In the genomic region with DNA sequence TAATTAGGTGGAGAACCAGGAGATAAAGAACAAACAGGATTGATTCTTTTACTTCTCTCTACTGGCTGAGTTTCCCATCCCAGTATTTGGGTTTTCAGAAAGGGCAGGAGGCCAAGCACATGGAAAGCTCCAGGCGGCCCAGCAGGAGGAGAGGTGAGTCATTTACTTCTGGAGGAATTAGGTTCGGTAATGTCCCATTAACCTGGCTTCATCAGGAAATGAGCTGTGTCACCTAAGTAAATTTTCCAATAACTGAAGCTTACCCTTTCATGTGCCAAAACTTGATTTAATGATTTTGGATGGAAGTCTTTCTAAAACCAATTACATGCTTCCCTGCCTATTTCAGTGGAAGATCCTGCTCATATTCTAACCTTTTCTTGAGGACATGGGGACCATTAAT, we compare ENCODE assay signal across 17 cellular contexts.
DNase-seq lines count a peak whose midpoint lies in the region; ATAC-seq and TF ChIP-seq lines count a peak whose summit lies in the region.
"Had no signal": no experiment of that assay in that cellular context is flagged by ENCODE, and none has a peak within 500 bp of the region (broad histone marks: within the 10 kb centered on the region; RNA-seq: fewer than 3 reads in every experiment).

No MANE protein-coding gene starts in this region.

- H3K9me3 Mint-ChIP-seq in effector memory CD8-positive, alpha-beta T cell = no peaks in the 10 kb centered on the region

- no peak overlapping the region for H3K9ac ChIP-seq in GM23248

- whole genome bisulfite sequencing in GM23248 (ENCODE audit: low coverage in 1 of 2, low lambda C conversion rate in 2 of 2, missing lambda C conversion rate in 2 of 2), 2 experiments = 0 to 11% methylated on average over 2 of the region's 2 CpGs

- H3K27ac ChIP-seq in GM23248 = no peak overlapping the region
- H3K27ac ChIP-seq: right lobe of liver, transverse colon had no signal

- H3K27ac Mint-ChIP-seq in effector memory CD8-positive, alpha-beta T cell = no peak overlapping the region
- H3K27ac Mint-ChIP-seq: CD4-positive, CD25-positive, alpha-beta regulatory T cell; T-helper 17 cell had no signal

- H3F3A ChIP-seq in GM23248 (ENCODE audit: insufficient read depth) = peaks cover 14% of the 10 kb centered on the region; the same call in 1 of the 2 replicates

- TF ChIP-seq CTCF in epithelial cell of proximal tubule (conservative IDR thresholded peaks at IDR 0.05; ENCODE audit: low read depth, low read length) = peak; percentile 5
- peak; percentile 16 for TF ChIP-seq CTCF in retinal pigment epithelial cell (conservative IDR thresholded peaks at IDR 0.05; ENCODE audit: low read depth, low read length)

- DNase-seq in GM23248 (peak; percentile 60), RPMI7951 (ENCODE audit: low read depth) (peak; percentile 64), epithelial cell of proximal tubule (ENCODE audit: low read depth) (no peak), retinal pigment epithelial cell (ENCODE audit: low read depth) (no peak), OCI-M2 (lab: John Stamatoyannopoulos, UW; ENCODE audit: unreplicated experiment) (no peak)
- no peak for DNase-seq in effector memory CD8-positive, alpha-beta T cell
- DNase-seq: activated CD4-positive, CD25-positive, alpha-beta regulatory T cell treated with anti-CD3 and anti-CD28 coated beads, Interleukin-2, amount 50 U/mL, for 72 hours; activated T-cell treated with anti-CD3 and anti-CD28 coated beads for 4 hours; CD4-positive, CD25-positive, alpha-beta regulatory T cell; GF-D8; NCI-H187 treated with DMSO at 0.1 percent for 48 hours; NCI-H748 treated with DMSO at 0.1 percent for 48 hours; right lobe of liver; stimulated activated CD4-positive, alpha-beta T cell treated with anti-CD3 and anti-CD28 coated beads, Interleukin-4, amount 100 ng/mL, for 24 hours; T-helper 17 cell; transverse colon had no signal

- in situ Hi-C loops in GM23248 (cut with MboI) = no loop called here

- no peak overlapping the region for H2AFZ ChIP-seq in GM23248

- H3K36me3 ChIP-seq in GM23248 (ENCODE audit: low read depth) = no peaks in the 10 kb centered on the region
- H3K36me3 ChIP-seq: right lobe of liver, transverse colon had no signal

- no peak overlapping the region for H3K4me3 Mint-ChIP-seq in effector memory CD8-positive, alpha-beta T cell
- H3K4me3 Mint-ChIP-seq: CD4-positive, CD25-positive, alpha-beta regulatory T cell; T-helper 17 cell had no signal

- no peak for ATAC-seq in HG02763 (IDR thresholded peaks at IDR 0.05; ENCODE audit: unreplicated experiment)
- ATAC-seq in effector memory CD8-positive, alpha-beta T cell (replicated peaks) = no peak
- ATAC-seq: right lobe of liver, T-helper 17 cell had no signal

- peaks cover 35 to 53% of the 10 kb centered on the region in 2 donors for H3K27me3 Mint-ChIP-seq in effector memory CD8-positive, alpha-beta T cell
- H3K27me3 Mint-ChIP-seq: CD4-positive, CD25-positive, alpha-beta regulatory T cell had no signal

- H3K4me1 Mint-ChIP-seq in effector memory CD8-positive, alpha-beta T cell (ENCODE audit: low read depth in 2 of 2) = no peaks in the 10 kb centered on the region
- H3K4me1 Mint-ChIP-seq: CD4-positive, CD25-positive, alpha-beta regulatory T cell; T-helper 17 cell had no signal

- no peaks in the 10 kb centered on the region for H3K79me2 ChIP-seq in GM23248 (ENCODE audit: insufficient read depth)

- H3K27me3 ChIP-seq in GM23248 (replicated peaks; ENCODE audit: insufficient read depth) = no peaks in the 10 kb centered on the region
- H3K27me3 ChIP-seq: right lobe of liver, transverse colon had no signal

- H3K4me2 ChIP-seq in GM23248 (ENCODE audit: unreplicated experiment) = no peak overlapping the region

- no peaks in the 10 kb centered on the region for H4K20me1 ChIP-seq in GM23248 (ENCODE audit: insufficient read depth)

- H3K9me2 ChIP-seq in GM23248 (ENCODE audit: insufficient read depth) = no peaks in the 10 kb centered on the region

- H3K9me3 ChIP-seq in GM23248 (ENCODE audit: low read depth) = no peaks in the 10 kb centered on the region
- H3K9me3 ChIP-seq: right lobe of liver, transverse colon had no signal

- H3K36me3 Mint-ChIP-seq in effector memory CD8-positive, alpha-beta T cell (ENCODE audit: insufficient read depth) = no peaks in the 10 kb centered on the region
- H3K36me3 Mint-ChIP-seq: CD4-positive, CD25-positive, alpha-beta regulatory T cell had no signal

- H3K4me3 ChIP-seq in GM23248 (no peak overlapping the region), epithelial cell of proximal tubule (ENCODE audit: low read depth, low read length) (no peak overlapping the region), retinal pigment epithelial cell (ENCODE audit: low read length) (no peak overlapping the region)
- H3K4me3 ChIP-seq: right lobe of liver, transverse colon had no signal

- peaks cover 20% of the 10 kb centered on the region for H3K4me1 ChIP-seq in GM23248 (ENCODE audit: insufficient read depth)
- H3K4me1 ChIP-seq: right lobe of liver had no signal

Comparison
In these comparisons a context has a peak if more than half of its experiments do, and no peak if none do; other contexts are left out.
1. DNase-seq: peak in GM23248 (single experiment) and RPMI7951 (single experiment); none in epithelial cell of proximal tubule (single experiment), retinal pigment epithelial cell (single experiment), effector memory CD8-positive, alpha-beta T cell (0 of 3) and OCI-M2 (single experiment).